1 cellular context compared by ENCODE assay signal in the genomic region with DNA sequence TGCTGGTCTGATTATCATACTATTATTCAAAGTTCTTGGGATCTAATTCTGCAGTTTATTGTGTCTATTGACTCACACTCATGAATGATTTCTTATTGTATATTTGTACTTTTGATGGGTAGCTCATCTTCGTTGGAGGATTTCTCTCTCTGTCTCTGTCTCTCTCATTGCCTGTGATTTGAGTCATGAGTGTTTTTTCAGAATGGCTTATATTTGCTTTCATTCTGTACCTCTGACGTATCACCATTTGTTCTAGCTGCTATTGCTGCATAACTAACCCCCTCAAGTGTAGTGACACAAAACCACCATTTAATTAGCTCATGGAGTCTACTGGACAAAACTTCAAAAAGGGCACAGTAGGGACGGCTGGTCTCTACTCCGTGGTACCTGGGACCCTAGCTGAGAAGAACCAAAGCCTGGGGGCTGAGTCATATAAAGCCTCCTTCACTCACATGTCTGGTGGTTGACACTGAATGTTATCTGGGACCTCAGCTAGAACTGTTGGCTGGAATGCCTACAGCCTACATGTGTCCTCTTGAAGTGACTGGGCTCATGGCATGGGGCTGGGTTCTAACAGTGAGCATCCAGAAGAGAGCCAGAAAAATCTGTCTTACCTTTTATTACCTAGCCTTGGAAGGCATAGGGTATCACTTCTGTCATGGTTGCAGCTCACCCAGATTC.
TF ChIP-seq lines count a peak whose summit lies in the region.

No MANE protein-coding gene starts in this region.

TF ChIP-seq in HepG2, 621 proteins besides CTCF, POLR2A, EP300 and RAD21:
- TF ChIP-seq HMG20A (CRISPR knock-in tag; IDR thresholded peaks at IDR 0.05; ENCODE audit: borderline replicate concordance) (no peak), PHF5A (CRISPR knock-in tag; IDR thresholded peaks at IDR 0.05; ENCODE audit: low read depth, unreplicated experiment) (no peak), ZNF713 (CRISPR knock-in tag; IDR thresholded peaks at IDR 0.05) (no peak), FOXM1 (CRISPR knock-in tag; IDR thresholded peaks at IDR 0.05) (no peak), CREB1 (IDR thresholded peaks at IDR 0.05) (0 out of 2 replicates have a peak, but pooled peaks have one; percentile 38), CREB1 (CRISPR knock-in tag; IDR thresholded peaks at IDR 0.05) (no peak), ZNF138 (CRISPR knock-in tag; IDR thresholded peaks at IDR 0.05; ENCODE audit: low read depth) (no peak), KDM5A (IDR thresholded peaks at IDR 0.05; ENCODE audit: borderline replicate concordance, low read length) (no peak)
- TF ChIP-seq, protein P1, sequence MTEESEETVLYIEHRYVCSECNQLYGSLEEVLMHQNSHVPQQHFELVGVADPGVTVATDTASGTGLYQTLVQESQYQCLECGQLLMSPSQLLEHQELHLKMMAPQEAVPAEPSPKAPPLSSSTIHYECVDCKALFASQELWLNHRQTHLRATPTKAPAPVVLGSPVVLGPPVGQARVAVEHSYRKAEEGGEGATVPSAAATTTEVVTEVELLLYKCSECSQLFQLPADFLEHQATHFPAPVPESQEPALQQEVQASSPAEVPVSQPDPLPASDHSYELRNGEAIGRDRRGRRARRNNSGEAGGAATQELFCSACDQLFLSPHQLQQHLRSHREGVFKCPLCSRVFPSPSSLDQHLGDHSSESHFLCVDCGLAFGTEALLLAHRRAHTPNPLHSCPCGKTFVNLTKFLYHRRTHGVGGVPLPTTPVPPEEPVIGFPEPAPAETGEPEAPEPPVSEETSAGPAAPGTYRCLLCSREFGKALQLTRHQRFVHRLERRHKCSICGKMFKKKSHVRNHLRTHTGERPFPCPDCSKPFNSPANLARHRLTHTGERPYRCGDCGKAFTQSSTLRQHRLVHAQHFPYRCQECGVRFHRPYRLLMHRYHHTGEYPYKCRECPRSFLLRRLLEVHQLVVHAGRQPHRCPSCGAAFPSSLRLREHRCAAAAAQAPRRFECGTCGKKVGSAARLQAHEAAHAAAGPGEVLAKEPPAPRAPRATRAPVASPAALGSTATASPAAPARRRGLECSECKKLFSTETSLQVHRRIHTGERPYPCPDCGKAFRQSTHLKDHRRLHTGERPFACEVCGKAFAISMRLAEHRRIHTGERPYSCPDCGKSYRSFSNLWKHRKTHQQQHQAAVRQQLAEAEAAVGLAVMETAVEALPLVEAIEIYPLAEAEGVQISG (CRISPR knock-in tag; IDR thresholded peaks at IDR 0.05), result no peak
- TF ChIP-seq, protein P2, sequence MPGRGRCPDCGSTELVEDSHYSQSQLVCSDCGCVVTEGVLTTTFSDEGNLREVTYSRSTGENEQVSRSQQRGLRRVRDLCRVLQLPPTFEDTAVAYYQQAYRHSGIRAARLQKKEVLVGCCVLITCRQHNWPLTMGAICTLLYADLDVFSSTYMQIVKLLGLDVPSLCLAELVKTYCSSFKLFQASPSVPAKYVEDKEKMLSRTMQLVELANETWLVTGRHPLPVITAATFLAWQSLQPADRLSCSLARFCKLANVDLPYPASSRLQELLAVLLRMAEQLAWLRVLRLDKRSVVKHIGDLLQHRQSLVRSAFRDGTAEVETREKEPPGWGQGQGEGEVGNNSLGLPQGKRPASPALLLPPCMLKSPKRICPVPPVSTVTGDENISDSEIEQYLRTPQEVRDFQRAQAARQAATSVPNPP (CRISPR knock-in tag; IDR thresholded peaks at IDR 0.05), result no peak
